Comparison of ENCODE assay signal across 28 cellular contexts in genomic region chr12:132333273-132333672, GRCh38. TPM values are rescaled to one million over a fixed set of nuclear protein-coding genes. Genes with fewer than 3 reads are reported as not detected.
DNase-seq lines count a peak whose midpoint lies in the region; ATAC-seq, FAIRE-seq and TF ChIP-seq lines count a peak whose summit lies in the region.
"Had no signal": no experiment of that assay in that cellular context is flagged by ENCODE, and none has a peak within 500 bp of the region (broad histone marks: within the 10 kb centered on the region; RNA-seq: fewer than 3 reads in every experiment).

No MANE protein-coding gene starts in this region.

- H3K9me3 ChIP-seq in HEK293 (ENCODE audit: control insufficient read depth, insufficient read depth, low read depth, low read length), result no peaks in the 10 kb centered on the region
- peaks cover 27% of the 10 kb centered on the region for H3K9me3 ChIP-seq in IMR-90 (ENCODE audit: control insufficient read depth, insufficient read depth, low read length)
- peaks cover 3% of the 10 kb centered on the region; the same call in 1 of the 2 replicates for H3K9me3 ChIP-seq in K562 (replicated peaks; ENCODE audit: control insufficient read depth, insufficient read depth, low read depth, low read length)
- H3K9me3 ChIP-seq in neuronal stem cell (replicated peaks in 1 of 2; ENCODE audit: control insufficient read depth in 2 of 2, insufficient read depth in 1 of 2, low read depth in 1 of 2, low read length in 2 of 2), result peaks cover 0 to 9% of the 10 kb centered on the region in 2 donors
- H3K9me3 ChIP-seq: BE2C had no signal

- H2BK120ac ChIP-seq in IMR-90 (ENCODE audit: low read depth, low read length) (no peak overlapping the region), neuronal stem cell (ENCODE audit: low read depth, low read length) (no peak overlapping the region)

- H3K79me1 ChIP-seq in IMR-90 (ENCODE audit: low read depth in 1 of 2, low read length in 2 of 2) (no peaks in the 10 kb centered on the region), neuronal stem cell (ENCODE audit: low read depth, low read length) (no peaks in the 10 kb centered on the region)

- H3K4me1 ChIP-seq in HEK293 (ENCODE audit: control insufficient read depth, insufficient read depth, low read length), result no peaks in the 10 kb centered on the region
- no peaks in the 10 kb centered on the region for H3K4me1 ChIP-seq in IMR-90 (ENCODE audit: control insufficient read depth, insufficient read depth, low read length)
- H3K4me1 ChIP-seq in K562 (replicated peaks in 1 of 2; ENCODE audit: control insufficient read depth in 2 of 2, insufficient read depth in 2 of 2, low read length in 2 of 2), result peaks cover 0 to 4% of the 10 kb centered on the region in 2 experiments; a peak in 1 of 5 replicates
- peaks cover 3 to 4% of the 10 kb centered on the region in 2 donors for H3K4me1 ChIP-seq in neuronal stem cell (ENCODE audit: control insufficient read depth in 2 of 2, insufficient read depth in 1 of 2, low read depth in 1 of 2, low read length in 2 of 2)
- H3K4me1 ChIP-seq: BE2C had no signal

- H3K4me3 ChIP-seq in HEK293 (ENCODE audit: low read depth, low read length) (no peak overlapping the region), IMR-90 (ENCODE audit: insufficient read depth, low read depth, low read length) (no peak overlapping the region), K562 (no peak overlapping the region), neuronal stem cell (ENCODE audit: low read length in 2 of 2) (no peak overlapping the region), coronary artery (no peak overlapping the region)
- H3K4me3 ChIP-seq: BLaER1 had no signal

- H4K20me1 ChIP-seq in IMR-90 (ENCODE audit: insufficient read depth, low read length) (no peaks in the 10 kb centered on the region), K562 (replicated peaks; ENCODE audit: control insufficient read depth, insufficient read depth, low read length) (peaks cover 10% of the 10 kb centered on the region; the same call in 1 of the 2 replicates)

- H3K56ac ChIP-seq in IMR-90 (ENCODE audit: extremely low read depth, insufficient read depth, low read length), result no peak overlapping the region

- intact Hi-C loops in IMR-90 (cut with micrococcal nuclease), result no loop called here
- intact Hi-C loops in K562 (cut with micrococcal nuclease), result no loop called here

- no peak for TF ChIP-seq CTCF in HEK293 (tag by site-specific recombination; IDR thresholded peaks at IDR 0.05)
- no peak for TF ChIP-seq CTCF in IMR-90 (conservative IDR thresholded peaks at IDR 0.05; ENCODE audit: low read depth, low read length)
- TF ChIP-seq CTCF in K562 (IDR thresholded peaks at IDR 0.05 in 2 of 3, conservative IDR thresholded peaks at IDR 0.05 in 1 of 3; ENCODE audit: insufficient read depth in 2 of 3, low read depth in 1 of 3, low read length in 3 of 3), result no peak
- TF ChIP-seq CTCF in coronary artery (IDR thresholded peaks at IDR 0.05), result no peak

- H2AK9ac ChIP-seq in IMR-90 (replicated peaks; ENCODE audit: low read depth, low read length, poor library complexity), result no peak overlapping the region

- no peak overlapping the region for H4K8ac ChIP-seq in IMR-90 (ENCODE audit: low read depth in 2 of 2, low read length in 2 of 2)
- H4K8ac ChIP-seq in neuronal stem cell (ENCODE audit: low read depth, low read length), result no peak overlapping the region

- H3K23ac ChIP-seq in IMR-90 (ENCODE audit: low read depth, low read length), result no peak overlapping the region
- H3K23ac ChIP-seq in neuronal stem cell (ENCODE audit: low read depth, low read length, poor library complexity), result no peak overlapping the region

- H3K4me2 ChIP-seq in IMR-90 (ENCODE audit: low read depth, low read length) (no peak overlapping the region), K562 (ENCODE audit: insufficient read depth, low read length) (no peak overlapping the region), neuronal stem cell (ENCODE audit: insufficient read depth, low read length, poor library complexity, severe bottlenecking) (no peak overlapping the region)
- H3K4me2 ChIP-seq: BLaER1 had no signal

- DNase-seq in IMR-90 (no peak), K562 (ENCODE audit: extremely low read depth in 1 of 4, low spot score in 3 of 4) (no peak), neuronal stem cell (ENCODE audit: low spot score) (no peak), coronary artery (ENCODE audit: low spot score) (no peak)
- DNase-seq: 8988T; ACHN; BE2C; C1 segment of cervical spinal cord; CD4-positive, alpha-beta memory T cell; CD4-positive, CD25-positive, alpha-beta regulatory T cell; CD8-positive, alpha-beta memory T cell; COR-L47; DMS 273 treated with DMSO at 0.1 percent for 48 hours; DMS153; DMS53; DMS79; DND-41; EL; GF-D8 had no signal

- no peak for FAIRE-seq in K562 (lab: Jason Lieb, UNC)
- FAIRE-seq: A204.1, GM12891, GM18507 had no signal

- WGBS in IMR-90 (ENCODE audit: extremely low coverage in 2 of 2, insufficient read length in 1 of 2), 2 experiments, result 53% methylated on average over 8 of the region's 13 CpGs; no CpG with 5 or more reads in 1 of the 2 experiments
- WGBS in K562 (ENCODE audit: insufficient coverage, low coverage, missing lambda C conversion rate), result 2% methylated on average over 13 of the region's 13 CpGs
- no CpG with 5 or more reads among the region's 13 CpGs for WGBS in neuronal stem cell (ENCODE audit: extremely low coverage in 2 of 2, insufficient read length in 2 of 2, insufficient replicate concordance in 1 of 2), 2 donors

- TF ChIP-seq POLR2A in IMR-90 (IDR thresholded peaks at IDR 0.05; ENCODE audit: low read depth, low read length), result no peak
- TF ChIP-seq POLR2A in K562 (conservative IDR thresholded peaks at IDR 0.05), result no peak
- no peak for TF ChIP-seq POLR2A in GM18505 (IDR thresholded peaks at IDR 0.05; ENCODE audit: borderline replicate concordance, extremely low read depth, insufficient read depth, insufficient read length)

- H3K27ac ChIP-seq in HEK293 (ENCODE audit: extremely low read depth, low read depth, low read length), result no peak overlapping the region
- H3K27ac ChIP-seq in IMR-90 (ENCODE audit: insufficient read depth, low read length), result no peak overlapping the region
- no peak overlapping the region for H3K27ac ChIP-seq in K562 (ENCODE audit: extremely low read depth, low read depth, low read length)
- H3K27ac ChIP-seq in neuronal stem cell (replicated peaks; ENCODE audit: low read length), result no peak overlapping the region
- H3K27ac ChIP-seq in coronary artery, result no peak overlapping the region
- H3K27ac ChIP-seq: BLaER1 had no signal

- no peak overlapping the region for H4K5ac ChIP-seq in IMR-90 (ENCODE audit: low read depth, low read length)

- H3K18ac ChIP-seq in IMR-90 (ENCODE audit: low read depth, low read length), result no peak overlapping the region
- no peak overlapping the region for H3K18ac ChIP-seq in neuronal stem cell (ENCODE audit: low read length)

- H3K9me1 ChIP-seq in IMR-90 (ENCODE audit: insufficient read depth, low read length), result no peaks in the 10 kb centered on the region
- H3K9me1 ChIP-seq in K562 (ENCODE audit: control insufficient read depth, insufficient read depth, low read length), result no peaks in the 10 kb centered on the region

- TF ChIP-seq RAD21 in IMR-90 (IDR thresholded peaks at IDR 0.05; ENCODE audit: low read length), result no peak
- no peak for TF ChIP-seq RAD21 in K562 (CRISPR knock-in tag; conservative IDR thresholded peaks at IDR 0.05 in 1 of 2, IDR thresholded peaks at IDR 0.05 in 1 of 2)

- H2BK5ac ChIP-seq in IMR-90 (ENCODE audit: low read depth, low read length, poor library complexity, severe bottlenecking) (no peak overlapping the region), neuronal stem cell (ENCODE audit: low read length) (no peak overlapping the region)

- CTCF ChIA-PET in HEK293 (lab: Yijun Ruan, JAX), result no interaction called here
- CTCF ChIA-PET in IMR-90 (lab: Yijun Ruan, JAX), result no interaction called here
- CTCF ChIA-PET in K562 (lab: Yijun Ruan, JAX; ENCODE audit: low intra/inter-chr PET ratio), result no interaction called here

- ATAC-seq in IMR-90 (ENCODE audit: low read depth) (no peak), K562 (no peak), GM21447 (IDR thresholded peaks at IDR 0.05; ENCODE audit: unreplicated experiment) (no peak), GM18505 (IDR thresholded peaks at IDR 0.05; ENCODE audit: unreplicated experiment) (no peak)

- no peak overlapping the region for H2BK12ac ChIP-seq in neuronal stem cell (ENCODE audit: low read length)

- BruUV-seq in IMR-90 (replicated peaks; lab: Mats Ljungman, UMichigan) (no TSS peak), K562 (replicated peaks; lab: Mats Ljungman, UMichigan) (no TSS peak)

- H3K27me3 ChIP-seq in IMR-90 (ENCODE audit: control insufficient read depth, insufficient read depth, low read length) (peaks cover 4% of the 10 kb centered on the region; the same call in 1 of the 2 replicates), K562 (ENCODE audit: control insufficient read depth in 2 of 2, insufficient read depth in 2 of 2, low read length in 2 of 2) (peaks cover 18 to 78% of the 10 kb centered on the region in 2 experiments; a peak in 4 of 5 replicates), neuronal stem cell (ENCODE audit: control insufficient read depth in 3 of 3, insufficient read depth in 3 of 3, low read depth in 1 of 3, low read length in 3 of 3) (peaks cover 5 to 52% (median 25%) of the 10 kb centered on the region in 3 experiments)

- in situ Hi-C loops in IMR-90 (cut with MboI; ENCODE audit: low sequenced_read_pairs), result no loop called here
- in situ Hi-C loops in K562 (cut with MboI), result no loop called here

- H3K9ac ChIP-seq in IMR-90 (ENCODE audit: low read depth, low read length) (no peak overlapping the region), K562 (ENCODE audit: insufficient read depth in 1 of 2, low read depth in 2 of 2, low read length in 2 of 2) (no peak overlapping the region), neuronal stem cell (ENCODE audit: low read depth, low read length, poor library complexity) (no peak overlapping the region)
- H3K9ac ChIP-seq: BLaER1 had no signal

- TF ChIP-seq EP300 in K562 (IDR thresholded peaks at IDR 0.05; ENCODE audit: low read length), result no peak

- H2BK15ac ChIP-seq in IMR-90 (ENCODE audit: low read depth, low read length), result no peak overlapping the region
- H2BK15ac ChIP-seq in neuronal stem cell (ENCODE audit: low read length), result no peak overlapping the region

- no peak overlapping the region for H3K4ac ChIP-seq in IMR-90 (ENCODE audit: low read depth, low read length)
- H3K4ac ChIP-seq in neuronal stem cell (ENCODE audit: low read length), result no peak overlapping the region

- H3K36me3 ChIP-seq in HEK293 (ENCODE audit: control insufficient read depth in 2 of 2, insufficient read depth in 1 of 2, low read length in 2 of 2) (no peaks in the 10 kb centered on the region), IMR-90 (ENCODE audit: control insufficient read depth, insufficient read depth, low read length) (no peaks in the 10 kb centered on the region), K562 (ENCODE audit: control insufficient read depth, insufficient read depth, low read length) (no peaks in the 10 kb centered on the region), neuronal stem cell (replicated peaks in 1 of 2; ENCODE audit: control insufficient read depth in 2 of 2, insufficient read depth in 2 of 2, low read length in 2 of 2) (no peaks in the 10 kb centered on the region)
- H3K36me3 ChIP-seq: BE2C, BLaER1 had no signal

- H3K14ac ChIP-seq in IMR-90 (replicated peaks; ENCODE audit: low read depth, low read length) (no peak overlapping the region), neuronal stem cell (ENCODE audit: low read length) (no peak overlapping the region)

- dilution Hi-C loops in IMR-90 (cut with HindIII; ENCODE audit: low sequenced_read_pairs, unreplicated experiment), result no loop called here

- no peak overlapping the region for H2BK20ac ChIP-seq in IMR-90 (ENCODE audit: low read depth, low read length)

- H3K79me2 ChIP-seq in K562 (ENCODE audit: control insufficient read depth, insufficient read depth, low read length), result no peaks in the 10 kb centered on the region

- POLR2A ChIA-PET in HEK293 (lab: Yijun Ruan, JAX) (no interaction called here), IMR-90 (lab: Charles Lee; ENCODE audit: unreplicated experiment) (no interaction called here), K562 (lab: Yijun Ruan, JAX) (interaction anchor here (0.7 kb wide), 1 partner anchor 9 kb away, joined by 3 read pairs; no protein-coding TSS in a partner anchor)

- H2AFZ ChIP-seq in IMR-90 (replicated peaks; ENCODE audit: low read length, poor library complexity), result peak overlapping the region; percentile 11
- H2AFZ ChIP-seq in K562 (ENCODE audit: low read depth, low read length), result no peak overlapping the region
- H2AFZ ChIP-seq in neuronal stem cell (ENCODE audit: low read length), result no peak overlapping the region

- H2AK5ac ChIP-seq in IMR-90 (ENCODE audit: low read depth, low read length), result no peak overlapping the region
- H2AK5ac ChIP-seq in neuronal stem cell (ENCODE audit: low read depth, low read length), result no peak overlapping the region

- no peak overlapping the region for H4K91ac ChIP-seq in IMR-90 (ENCODE audit: insufficient read depth, low read depth, low read length)
- peak overlapping the region; percentile 19 for H4K91ac ChIP-seq in neuronal stem cell (ENCODE audit: low read depth, low read length, poor library complexity)

RNA-seq across cellular contexts. Expression of gene GALNT9, which starts 3.9 kb away (rescaled TPM):
- under 0.01 TPM in 1 of 2 replicates, not detected in the other for total RNA-seq in IMR-90 (2012; rRNA removed)
- polyA plus RNA-seq in IMR-90 (2012; rRNA removed), result 0.12 and 0.14 TPM in 2 replicates
- polyA plus RNA-seq in IMR-90 (2012; cell fraction: cytosol; rRNA removed), result 0.19 TPM in 1 of 2 replicates, not detected in the other
- polyA plus RNA-seq in IMR-90 (2012; cell fraction: nucleus; rRNA removed; ENCODE audit: low replicate concordance), result 0.33 and 0.50 TPM in 2 replicates
- total RNA-seq in K562 (2011; cell fraction: chromatin; rRNA removed; ENCODE audit: low replicate concordance), result not detected in 2 replicates
- not detected in 2 replicates for total RNA-seq in K562 (2011; cell fraction: nucleolus; rRNA removed)
- total RNA-seq in K562 (2011; cell fraction: nucleoplasm; rRNA removed), result not detected in 2 replicates
- not detected in 2 replicates for total RNA-seq in K562 (2014; rRNA removed)
- total RNA-seq in K562 (2014; rRNA removed; fragmentation: Illumina TruSeq; extraction: Trizol), result not detected in 2 replicates
- total RNA-seq in K562 (2015; rRNA removed; fragmentation: Illumina TruSeq; extraction: Trizol), result not detected in 2 replicates
- not detected in 2 replicates for total RNA-seq in K562 (2021)
- polyA plus RNA-seq in K562 (2011; rRNA removed), result not detected in 2 replicates
- not detected in 2 replicates for polyA plus RNA-seq in K562 (2011; cell fraction: cytosol; rRNA removed)
- not detected in 2 replicates for polyA plus RNA-seq in K562 (2011; cell fraction: nucleus; rRNA removed)
- polyA plus RNA-seq in K562 (2012), result 0.21 TPM in 1 of 2 replicates, not detected in the other
- not detected in 2 replicates for polyA plus RNA-seq in K562 (2014; fragmentation: Illumina TruSeq; extraction: Trizol)
- polyA plus RNA-seq in K562 (2014; fragmentation: Nextera tagmentation; extraction: Ambion mirVana), result not detected
- polyA plus RNA-seq in K562 (2014; rRNA removed), result not detected in 2 replicates
- polyA minus RNA-seq in K562 (2011; rRNA and poly(A)+ RNA removed), result not detected in 2 replicates
- not detected in 2 replicates for polyA minus RNA-seq in K562 (2011; cell fraction: cytosol; rRNA and poly(A)+ RNA removed)
- not detected in 2 replicates for polyA minus RNA-seq in K562 (2011; cell fraction: nucleus; rRNA and poly(A)+ RNA removed)
- polyA plus RNA-seq in neuronal stem cell (2013, experiment 1 of 2), result 0.13 TPM
- 0.14 TPM for polyA plus RNA-seq in neuronal stem cell (2013, experiment 2 of 2)
- total RNA-seq: CD4-positive, alpha-beta memory T cell had no signal
- polyA plus RNA-seq: AG04450; CD14-positive monocyte; CD8-positive, alpha-beta memory T cell had no signal
